In the genomic region with DNA sequence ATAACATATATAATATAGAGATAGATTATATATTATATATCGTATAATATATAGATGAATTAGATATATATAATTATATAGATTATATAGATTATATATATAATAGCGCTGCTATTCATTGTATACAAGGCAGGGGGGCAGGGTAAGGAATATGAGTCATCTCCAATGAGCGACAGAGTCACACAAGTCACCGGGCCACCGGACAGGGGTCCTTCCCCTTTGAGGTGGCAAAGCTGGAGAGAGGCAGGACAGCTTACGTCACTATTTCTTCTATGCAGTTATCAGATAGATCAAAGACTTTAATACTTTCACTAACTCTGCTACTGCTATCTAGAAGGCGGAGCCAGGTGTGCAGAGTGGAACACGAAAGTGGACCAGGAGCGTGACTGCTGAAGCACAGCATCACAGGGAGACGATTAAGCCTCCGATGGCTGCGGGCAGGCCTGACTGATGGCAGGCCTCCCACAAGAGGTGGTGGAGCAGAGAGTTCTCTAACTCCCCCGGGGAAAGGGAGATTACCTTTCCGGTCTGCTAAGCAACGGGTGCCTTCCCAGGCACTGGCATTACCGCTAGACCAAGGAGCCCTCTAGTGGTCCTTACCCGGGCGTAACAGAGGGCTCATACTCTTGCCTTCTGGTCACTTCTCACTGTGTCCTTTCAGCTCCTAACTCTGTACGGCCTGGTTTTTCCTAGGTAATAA, we compare ENCODE assay signal across 10 cellular contexts.
DNase-seq lines count a peak whose midpoint lies in the region; ATAC-seq, FAIRE-seq and TF ChIP-seq lines count a peak whose summit lies in the region.
"Had no signal": no experiment of that assay in that cellular context is flagged by ENCODE, and none has a peak within 500 bp of the region (broad histone marks: within the 10 kb centered on the region; RNA-seq: fewer than 3 reads in every experiment).

No MANE protein-coding gene starts in this region.

- TF ChIP-seq POLR2A in HepG2 (IDR thresholded peaks at IDR 0.05; ENCODE audit: insufficient read depth in 1 of 2, low read depth in 2 of 2, low read length in 2 of 2) = no peak

- CTCF ChIA-PET in HepG2 (lab: Yijun Ruan, JAX; ENCODE audit: low intra/inter-chr PET ratio, low total read pairs) = no interaction called here

- DNase-seq in GM13977 (ENCODE audit: low spot score) = no peak
- peak; percentile 13 for DNase-seq in H7
- peak; percentile 20 for DNase-seq in NCI-H460 (ENCODE audit: extremely low read depth, low read depth)
- DNase-seq in HepG2 (ENCODE audit: low spot score) = no peak
- no peak for DNase-seq in dedifferentiated amniotic fluid mesenchymal stem cell (ENCODE audit: extremely low spot score)
- DNase-seq in activated CD4-positive, alpha-beta T cell treated with anti-CD3 and anti-CD28 coated beads for 1 hour = no peak
- no peak for DNase-seq in NCI-H774 (lab: John Stamatoyannopoulos, UW)
- no peak for DNase-seq in NCI-H2081 (lab: John Stamatoyannopoulos, UW)

- H3K9me3 ChIP-seq in HepG2 (ENCODE audit: low read length) = peaks cover 56% of the 10 kb centered on the region

- ATAC-seq in HepG2 = peak; percentile 88

- intact Hi-C loops in HepG2 (cut with micrococcal nuclease; ENCODE audit: unreplicated experiment) = no loop called here

- no peak for TF ChIP-seq EP300 in HepG2 (IDR thresholded peaks at IDR 0.05; ENCODE audit: low read depth in 2 of 2, low read length in 2 of 2)
- TF ChIP-seq EP300 in HepG2 (CRISPR knock-in tag; IDR thresholded peaks at IDR 0.05; ENCODE audit: borderline replicate concordance) = no peak

- H3K4me2 ChIP-seq in HepG2 (ENCODE audit: low read depth, low read length) = peak overlapping the region; percentile 60

- TF ChIP-seq CTCF in GM13977 (IDR thresholded peaks at IDR 0.05; ENCODE audit: extremely low read depth, insufficient read depth, missing control alignments) (peak; percentile 27), HepG2 (CRISPR knock-in tag; IDR thresholded peaks at IDR 0.05) (peak; percentile 46)

- TF ChIP-seq RAD21 in HepG2 (CRISPR knock-in tag; IDR thresholded peaks at IDR 0.05) = no peak

- no peaks in the 10 kb centered on the region for H4K20me1 ChIP-seq in HepG2 (ENCODE audit: insufficient read depth, low read length)

- POLR2A ChIA-PET in HepG2 (lab: Yijun Ruan, JAX) = no interaction called here

- no peaks in the 10 kb centered on the region for H3K79me2 ChIP-seq in HepG2 (ENCODE audit: insufficient read depth, low read length)

- H2AFZ ChIP-seq in HepG2 (ENCODE audit: low read length) = peak overlapping the region; percentile 77

- H3K9ac ChIP-seq in HepG2 (ENCODE audit: insufficient read depth, low read depth, low read length) = no peak overlapping the region

- H3K36me3 ChIP-seq in H7 (replicated peaks; ENCODE audit: control insufficient read depth, insufficient read depth, low read length) (no peaks in the 10 kb centered on the region), HepG2 (replicated peaks in 1 of 2; ENCODE audit: control insufficient read depth in 1 of 2, insufficient read depth in 2 of 2, low read length in 2 of 2) (no peaks in the 10 kb centered on the region)

- H3K27ac ChIP-seq in HepG2 (ENCODE audit: extremely low read length, insufficient read depth, low read length) = no peak overlapping the region
- H3K27ac ChIP-seq: HL-60 had no signal

- H3K4me3 ChIP-seq in H7 (ENCODE audit: insufficient read depth, low read depth, low read length) = no peak overlapping the region
- H3K4me3 ChIP-seq in HepG2 (replicated peaks in 1 of 3; ENCODE audit: insufficient read depth in 1 of 3, low read depth in 2 of 3, low read length in 3 of 3) = peak overlapping the region in 1 of 3 experiments; percentile 28; a peak in 1 of 6 replicates

- no peaks in the 10 kb centered on the region for H3K4me1 ChIP-seq in HepG2 (ENCODE audit: insufficient read depth, low read length)

- in situ Hi-C loops in GM13977 (cut with MboI; ENCODE audit: low pct_unique_long_range_greater_than_20kb, low sequenced_read_pairs, unreplicated experiment) = no loop called here
- in situ Hi-C loops in HepG2 (cut with HindIII; ENCODE audit: extremely low pct_ligation_motif_present, low pct_unique_long_range_greater_than_20kb) = no loop called here

- H3K27me3 ChIP-seq in H7 (ENCODE audit: control insufficient read depth, insufficient read depth, low read length) = no peaks in the 10 kb centered on the region
- no peaks in the 10 kb centered on the region for H3K27me3 ChIP-seq in HepG2 (ENCODE audit: control insufficient read depth in 1 of 2, insufficient read depth in 2 of 2, low read length in 2 of 2)

- BruUV-seq in HepG2 (replicated peaks; lab: Mats Ljungman, UMichigan) = no TSS peak

- FAIRE-seq in HepG2 (lab: Jason Lieb, UNC) = peak; percentile 65
- FAIRE-seq: astrocyte had no signal

- 12% methylated on average over 16 of the region's 19 CpGs for WGBS in HepG2 (ENCODE audit: low lambda C conversion rate)

TF ChIP-seq in HepG2, 621 proteins besides CTCF, POLR2A, EP300 and RAD21:
- TF ChIP-seq DNMT1 (CRISPR knock-in tag; IDR thresholded peaks at IDR 0.05) (no peak), CREB1 (IDR thresholded peaks at IDR 0.05) (peak; percentile 19; the same call in 1 of the 2 replicates), CREB1 (CRISPR knock-in tag; IDR thresholded peaks at IDR 0.05) (no peak), PATZ1 (CRISPR knock-in tag; IDR thresholded peaks at IDR 0.05) (no peak), ZNF660 (CRISPR knock-in tag; IDR thresholded peaks at IDR 0.05; ENCODE audit: borderline replicate concordance, low read depth) (no peak), SCMH1 (CRISPR knock-in tag; IDR thresholded peaks at IDR 0.05; ENCODE audit: borderline replicate concordance) (no peak), NR2C2 (CRISPR knock-in tag; IDR thresholded peaks at IDR 0.05; ENCODE audit: borderline replicate concordance) (no peak), ZFY (CRISPR knock-in tag; IDR thresholded peaks at IDR 0.05) (no peak), STAG1 (CRISPR knock-in tag; IDR thresholded peaks at IDR 0.05) (peak; percentile 32), HIC2 (CRISPR knock-in tag; IDR thresholded peaks at IDR 0.05; ENCODE audit: low read depth) (no peak), ZNF501 (CRISPR knock-in tag; IDR thresholded peaks at IDR 0.05) (no peak), ZMYM2 (CRISPR knock-in tag; IDR thresholded peaks at IDR 0.05) (no peak), PAWR (CRISPR knock-in tag; IDR thresholded peaks at IDR 0.05; ENCODE audit: borderline replicate concordance) (no peak), THAP11 (CRISPR knock-in tag; IDR thresholded peaks at IDR 0.05) (no peak), ZNF788 (CRISPR knock-in tag; IDR thresholded peaks at IDR 0.05; ENCODE audit: borderline replicate concordance) (no peak), EHMT2 (IDR thresholded peaks at IDR 0.05; ENCODE audit: borderline replicate concordance, low read depth, low read length) (no peak), ZNF768 (CRISPR knock-in tag; IDR thresholded peaks at IDR 0.05) (peak; percentile 71; the same call in 1 of the 2 replicates)

Comparison
In these comparisons a context has a peak if more than half of its experiments do, and no peak if none do; other contexts are left out.
1. DNase-seq: peak in H7 (single experiment) and NCI-H460 (single experiment); none in GM13977 (single experiment), HepG2 (single experiment), dedifferentiated amniotic fluid mesenchymal stem cell (single experiment), activated CD4-positive, alpha-beta T cell treated with anti-CD3 and anti-CD28 coated beads for 1 hour (single experiment), NCI-H774 (single experiment) and NCI-H2081 (0 of 2).